ENCODE assay signal across 7 cellular contexts in the genomic region with DNA sequence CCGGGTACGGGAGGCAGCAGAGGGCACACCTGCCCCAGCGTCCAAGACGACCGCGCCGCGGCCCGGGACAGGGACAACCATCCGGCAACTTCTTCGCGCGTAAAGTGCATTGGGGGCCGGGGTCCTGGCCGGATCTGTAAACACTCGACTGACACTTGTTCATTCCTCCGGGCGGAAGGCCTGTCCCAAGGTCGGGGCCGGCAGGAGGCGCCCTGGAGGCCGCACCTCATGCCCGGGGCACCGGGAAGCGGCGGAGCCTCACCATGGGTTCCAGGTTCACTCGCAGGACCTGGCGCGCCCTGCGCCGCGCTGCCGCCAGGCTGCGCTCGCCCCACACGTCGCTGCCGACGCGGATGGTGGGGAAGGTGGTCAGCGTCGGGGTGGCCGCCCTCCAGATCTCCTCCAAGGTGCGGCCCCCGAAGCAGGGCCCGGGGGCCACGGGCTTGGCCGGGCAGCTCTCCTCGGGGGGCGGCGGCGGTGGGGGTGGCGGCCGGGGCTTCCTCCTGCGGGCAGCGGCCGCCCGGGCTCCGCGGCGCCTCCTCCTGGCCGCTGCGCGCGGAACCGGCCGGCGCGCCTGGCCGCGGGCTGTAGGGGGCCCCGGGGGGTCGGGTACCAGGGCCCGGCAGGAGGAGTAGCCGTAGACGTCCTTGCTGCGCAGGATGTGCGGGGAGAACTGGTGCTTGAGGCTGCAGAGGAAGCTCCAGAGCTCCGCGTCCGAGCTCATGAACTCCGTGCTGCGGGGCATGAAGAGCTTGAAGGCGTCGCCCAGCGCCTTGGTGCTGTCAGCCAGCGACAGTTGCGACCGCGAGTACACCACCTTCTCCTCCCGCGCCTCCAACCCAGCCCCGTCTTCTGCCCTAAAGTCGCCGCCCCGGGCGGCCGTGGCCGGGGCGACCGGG. TPM values are rescaled to one million over a fixed set of nuclear protein-coding genes. Genes with fewer than 3 reads are reported as not detected.
DNase-seq lines count a peak whose midpoint lies in the region; ATAC-seq, FAIRE-seq and TF ChIP-seq lines count a peak whose summit lies in the region.

No MANE protein-coding gene starts in this region.

- H4K20me1 ChIP-seq in GM12878 (ENCODE audit: control insufficient read depth, insufficient read depth): no peaks in the 10 kb centered on the region

- FAIRE-seq in GM12892 (lab: Jason Lieb, UNC): peak; percentile 92
- FAIRE-seq in GM12878 (lab: Jason Lieb, UNC): no peak

- peak overlapping the region; percentile 96 for H3K4me3 Mint-ChIP-seq in HFFc6

- TF ChIP-seq RAD21 in GM12878 (IDR thresholded peaks at IDR 0.05; ENCODE audit: insufficient read depth, low read depth, low read length): peak; percentile 76

- TF ChIP-seq CTCF in HFFc6 (IDR thresholded peaks at IDR 0.05) (peak; percentile 88), GM12878 (IDR thresholded peaks at IDR 0.05 in 2 of 3, conservative IDR thresholded peaks at IDR 0.05 in 1 of 3; ENCODE audit: control insufficient read depth in 2 of 3, extremely low read depth in 1 of 3, insufficient read depth in 1 of 3, low read depth in 3 of 3, low read length in 3 of 3) (peak; percentile 78 to 94 (median 89))

- H3K27ac Mint-ChIP-seq in HFFc6: peak overlapping the region; percentile 91

- H2AFZ ChIP-seq in GM12878 (ENCODE audit: control insufficient read depth, low read depth, low read length): peak overlapping the region; percentile 96

- SMC1A ChIA-PET in GM12878 (lab: Charles Lee; ENCODE audit: uncharacterized antibody, unreplicated experiment): interaction anchor here (1.0 to 9.8 kb wide), 12 partner anchors 8 to 120 kb away, joined by 3 to 115 read pairs (median 8); no protein-coding TSS in a partner anchor

- H3K36me3 ChIP-seq in GM12878 (ENCODE audit: control insufficient read depth in 2 of 2, insufficient read depth in 2 of 2, low read length in 1 of 2): no peaks in the 10 kb centered on the region
- H3K36me3 ChIP-seq in skeletal muscle satellite cell (ENCODE audit: insufficient read depth, low read length): peaks cover 5% of the 10 kb centered on the region

- POLR2A ChIA-PET in GM12878 (lab: Charles Lee): interaction anchor here (0.9 to 2.4 kb wide), 3 partner anchors 76 to 117 kb away, joined by 3 to 11 read pairs (median 3); no protein-coding TSS in a partner anchor

- DNase-seq in GM12892 (ENCODE audit: insufficient read length) (peak; percentile 68), HFFc6 (peak; percentile 58), MV-4-11 (lab: John Stamatoyannopoulos, UW) (peak; percentile 65), T1000 (lab: John Stamatoyannopoulos, UW) (peak; percentile 27), GM12878 (ENCODE audit: low read depth, low spot score) (peak; percentile 51)

- intact Hi-C loops in GM12878 (cut with micrococcal nuclease; ENCODE audit: unreplicated experiment): loop anchor here (1.0 to 10.0 kb wide), 7 partner anchors 49 to 495 kb away; no protein-coding TSS in a partner anchor

- peak; percentile 37; the same call in 1 of the 2 replicates for TF ChIP-seq POLR2A in GM12892 (IDR thresholded peaks at IDR 0.05; ENCODE audit: low read depth, low read length)
- TF ChIP-seq POLR2A in GM12878 (IDR thresholded peaks at IDR 0.05; ENCODE audit: low read depth, low read length): peak; percentile 78

- H3K9me3 Mint-ChIP-seq in HFFc6: no peaks in the 10 kb centered on the region

- H3K4me3 ChIP-seq in GM12878 (peak overlapping the region; percentile 96), iPS-11a (ENCODE audit: low read depth, low read length) (peak overlapping the region; percentile 83), skeletal muscle satellite cell (ENCODE audit: low read length) (peak overlapping the region; percentile 97)

- H3K36me3 Mint-ChIP-seq in HFFc6 (ENCODE audit: low read depth): peaks cover 32% of the 10 kb centered on the region

- peaks cover 3% of the 10 kb centered on the region for H3K27me3 Mint-ChIP-seq in HFFc6 (ENCODE audit: insufficient read depth)

- H3K79me2 ChIP-seq in GM12878 (ENCODE audit: control insufficient read depth, insufficient read depth, low read length): peaks cover 3% of the 10 kb centered on the region

- H3K27me3 ChIP-seq in GM12878 (replicated peaks in 1 of 2; ENCODE audit: control insufficient read depth in 2 of 2, insufficient read depth in 2 of 2, low read length in 1 of 2): no peaks in the 10 kb centered on the region; a peak in 1 of 4 replicates
- no peaks in the 10 kb centered on the region for H3K27me3 ChIP-seq in skeletal muscle satellite cell (ENCODE audit: control insufficient read depth, insufficient read depth, low read length)

- H3K9me3 ChIP-seq in GM12878 (replicated peaks; ENCODE audit: control insufficient read depth, insufficient read depth, low read length): no peaks in the 10 kb centered on the region
- no peaks in the 10 kb centered on the region for H3K9me3 ChIP-seq in skeletal muscle satellite cell (replicated peaks; ENCODE audit: low read length)

- in situ Hi-C loops in GM12878 (cut with MboI): loop anchor here (5.0 kb wide), 2 partner anchors 118 to 483 kb away; no protein-coding TSS in a partner anchor

- CTCF ChIA-PET in GM12878 (lab: Yijun Ruan, JAX): interaction anchor here (0.5 to 7.2 kb wide), 27 partner anchors 18 to 853 kb away, joined by 3 to 171 read pairs (median 5); no protein-coding TSS in a partner anchor

- RAD21 ChIA-PET in GM12878 (lab: Charles Lee; ENCODE audit: unreplicated experiment): interaction anchor here (1.0 to 4.9 kb wide), 10 partner anchors 11 to 483 kb away, joined by 3 to 89 read pairs (median 12); no protein-coding TSS in a partner anchor

- peak overlapping the region; percentile 78 for H3K9ac ChIP-seq in GM12878 (ENCODE audit: control insufficient read depth, insufficient read depth, low read length)
- peak overlapping the region; percentile 97 for H3K9ac ChIP-seq in skeletal muscle satellite cell (ENCODE audit: low read depth, low read length)

- TF ChIP-seq EP300 in GM12878 (IDR thresholded peaks at IDR 0.05; ENCODE audit: borderline replicate concordance in 1 of 2, control insufficient read depth in 1 of 2, low read depth in 2 of 2, low read length in 2 of 2): 0 out of 4 replicates have a peak, but pooled peaks of 1 of the 2 experiments have one; percentile 37

- H3K4me1 ChIP-seq in GM12878 (ENCODE audit: control insufficient read depth, insufficient read depth, low read length) (peaks cover 9% of the 10 kb centered on the region; the same call in 1 of the 2 replicates), skeletal muscle satellite cell (ENCODE audit: control insufficient read depth, insufficient read depth, low read length) (peaks cover 13% of the 10 kb centered on the region)

- H3K4me2 ChIP-seq in GM12878 (ENCODE audit: control insufficient read depth, insufficient read depth) (peak overlapping the region; percentile 56), skeletal muscle satellite cell (ENCODE audit: low read length) (peak overlapping the region; percentile 85)

- peaks cover 54% of the 10 kb centered on the region for H3K4me1 Mint-ChIP-seq in HFFc6 (ENCODE audit: low read depth)

- under 1% methylated on average over 68 of the region's 101 CpGs for WGBS in GM12878 (ENCODE audit: insufficient coverage, insufficient replicate concordance, low lambda C conversion rate, missing lambda C conversion rate)

- peak; percentile 79 for ATAC-seq in GM12878

- TSS peak; percentile 56 for BruUV-seq in GM12878 (replicated peaks; lab: Mats Ljungman, UMichigan)

- peak overlapping the region; percentile 72 for H3K27ac ChIP-seq in GM12878 (ENCODE audit: control insufficient read depth, insufficient read depth)

TF ChIP-seq in GM12878, 131 proteins besides CTCF, POLR2A, EP300 and RAD21 (continues in another document):
- TF ChIP-seq STAT1 (conservative IDR thresholded peaks at IDR 0.05) (0 out of 2 replicates have a peak, but pooled peaks have one; percentile 63), ZNF622 (IDR thresholded peaks at IDR 0.05) (0 out of 2 replicates have a peak, but pooled peaks have one; percentile 10), CHD1 (IDR thresholded peaks at IDR 0.05; ENCODE audit: low read depth, low read length) (no peak), IKZF1 (conservative IDR thresholded peaks at IDR 0.05) (peak; percentile 84), EGR1 (IDR thresholded peaks at IDR 0.05; ENCODE audit: borderline replicate concordance in 1 of 2, low read depth in 2 of 2, low read length in 2 of 2) (peak in 1 of 2 experiments; percentile 34; a peak in 1 of 3 replicates), LARP7 (IDR thresholded peaks at IDR 0.05) (peak; percentile 79), POLR2AphosphoS2 (IDR thresholded peaks at IDR 0.05; ENCODE audit: low read depth, low read length) (no peak), NR2F1 (conservative IDR thresholded peaks at IDR 0.05) (peak; percentile 46), MEF2B (IDR thresholded peaks at IDR 0.05; ENCODE audit: partially characterized antibody, poor library complexity, severe bottlenecking) (peak; percentile 35), JUND (IDR thresholded peaks at IDR 0.05; ENCODE audit: low read depth, low read length) (0 out of 2 replicates have a peak, but pooled peaks have one; percentile 4), RAD51 (IDR thresholded peaks at IDR 0.05) (no peak), EED (IDR thresholded peaks at IDR 0.05; ENCODE audit: low read depth) (peak; percentile 45; the same call in 1 of the 2 replicates)

RNA-seq across cellular contexts. Expression of a gene that starts 0.7 kb away (rescaled TPM):
- polyA plus RNA-seq in GM12892 (2012; ENCODE audit: missing spikeins): 3.2 TPM
- 100 to 1,000 TPM; 109 to 154 (median 119) TPM for total RNA-seq in HFFc6 (2021; fragmentation: NEBNext Ultra II Directional; extraction: Animal tissue kit (Norgen Biotek cat#: 25700))
- total RNA-seq in GM12878 (2013; cell fraction: nucleolus; rRNA removed): 6.8 and 7.9 TPM in 2 replicates
- total RNA-seq in GM12878 (2014; rRNA removed) (9.1 and 11.9 TPM in 2 replicates), GM12878 (2014; rRNA removed; fragmentation: Illumina TruSeq; extraction: Trizol) (4.0 TPM in 2 replicates), GM12878 (2021) (19.3 and 20.7 TPM in 2 replicates)
- 3.4 TPM for polyA plus RNA-seq in GM12878 (2011; ENCODE audit: low read depth)
- polyA plus RNA-seq in GM12878 (2011; rRNA removed) (5.0 and 5.7 TPM in 2 replicates), GM12878 (2014; fragmentation: Illumina TruSeq; extraction: Trizol) (3.7 and 5.2 TPM in 2 replicates), GM12878 (2014; fragmentation: Nextera tagmentation; extraction: Ambion mirVana) (1 to 10 TPM; 1.1 to 2.6 TPM), GM12878 (2014; rRNA removed) (9.4 and 10.7 TPM in 2 replicates), GM12878 (2016; fragmentation: Nextera tagmentation; extraction: Ambion mirVana) (1 to 10 TPM; 1.1 to 2.5 TPM)
- polyA plus RNA-seq in GM12878 (2011; cell fraction: cytosol; rRNA removed): 4.3 and 4.6 TPM in 2 replicates
- polyA plus RNA-seq in GM12878 (2011; cell fraction: nucleus; rRNA removed): 4.0 and 5.7 TPM in 2 replicates
- 5.3 and 10.2 TPM in 2 replicates for polyA plus RNA-seq in GM12878 (2012)
- polyA minus RNA-seq in GM12878 (2011; rRNA and poly(A)+ RNA removed): 1.5 and 1.9 TPM in 2 replicates
- polyA minus RNA-seq in GM12878 (2011; cell fraction: cytosol; rRNA and poly(A)+ RNA removed): 2.7 and 4.3 TPM in 2 replicates
- polyA minus RNA-seq in GM12878 (2011; cell fraction: nucleus; rRNA and poly(A)+ RNA removed): 2.7 and 5.5 TPM in 2 replicates
- 15.3 and 16.0 TPM in 2 replicates for total RNA-seq in skeletal muscle satellite cell (2012; rRNA removed)

Comparison
In these comparisons a context has a peak if more than half of its experiments do, and no peak if none do; other contexts are left out.
1. Peak in every context shown above with its lines: DNase-seq, ATAC-seq, H3K4me3 ChIP-seq and H3K27ac ChIP-seq.
2. RNA of a gene that starts 0.7 kb away (total RNA-seq): 109 to 154 TPM in HFFc6; 4.0 to 20.7 TPM in GM12878; every median in the first group is over 4 times any median in the second.